ENCODE assay signal across 14 cellular contexts in the genomic region with DNA sequence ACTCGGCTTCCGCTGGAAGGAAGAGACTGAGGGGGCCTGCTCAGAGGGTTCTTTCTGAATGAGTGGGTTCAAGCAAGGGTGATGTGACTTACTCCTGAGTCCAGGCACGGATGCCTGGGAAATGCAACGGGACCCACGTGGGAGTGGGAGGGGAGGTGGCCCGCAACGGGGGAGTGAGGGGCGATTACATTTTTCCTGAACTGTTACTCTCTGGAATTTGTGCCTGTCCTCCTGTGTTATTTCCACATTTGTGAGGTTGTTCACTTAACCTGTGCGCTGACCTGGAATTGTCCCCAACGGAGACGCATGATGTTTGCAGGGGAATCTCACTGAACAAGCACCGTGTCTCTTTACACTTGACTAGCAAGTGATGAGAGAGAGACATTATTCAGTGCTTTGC.
DNase-seq lines count a peak whose midpoint lies in the region; ATAC-seq and TF ChIP-seq lines count a peak whose summit lies in the region.
"Had no signal": no experiment of that assay in that cellular context is flagged by ENCODE, and none has a peak within 500 bp of the region (broad histone marks: within the 10 kb centered on the region; RNA-seq: fewer than 3 reads in every experiment).

No MANE protein-coding gene starts in this region.

- peak; percentile 31 for DNase-seq in kidney tubule cell (ENCODE audit: low spot score)
- DNase-seq in neural progenitor cell (ENCODE audit: low spot score) = no peak
- DNase-seq in mammary epithelial cell = no peak
- no peak for DNase-seq in CD8-positive, alpha-beta memory T cell
- no peak for DNase-seq in stimulated activated CD8-positive, alpha-beta memory T cell treated with anti-CD3 and anti-CD28 coated beads, Interleukin-4, amount 100 ng/mL, for 48 hours
- DNase-seq: ACHN; BE2C; C1 segment of cervical spinal cord; Caco-2; CD4-positive, CD25-positive, alpha-beta regulatory T cell; GDM1 had no signal

- H3K27ac ChIP-seq in neural progenitor cell (no peak overlapping the region), mammary epithelial cell (ENCODE audit: insufficient read depth, low read depth, low read length) (no peak overlapping the region)
- H3K27ac ChIP-seq in CD8-positive, alpha-beta memory T cell (ENCODE audit: low read depth, low read length) = no peak overlapping the region

- in situ Hi-C loops in mammary epithelial cell (cut with MboI; ENCODE audit: low sequenced_read_pairs in 2 of 2) = no loop called here

- WGBS in mammary epithelial cell (ENCODE audit: low coverage, missing lambda C conversion rate) = 99% methylated on average over 9 of the region's 12 CpGs

- peaks cover 0 to 22% (median 16%) of the 10 kb centered on the region in 5 experiments for H3K9me3 Mint-ChIP-seq in brain
- peaks cover 26% of the 10 kb centered on the region for H3K9me3 Mint-ChIP-seq in neural progenitor cell
- H3K9me3 Mint-ChIP-seq in CD8-positive, alpha-beta memory T cell = peaks cover 0 to 5% (median 0%) of the 10 kb centered on the region in 5 donors

- no peaks in the 10 kb centered on the region for H3F3A ChIP-seq in neural progenitor cell (ENCODE audit: low read depth)

- H3K36me3 Mint-ChIP-seq in brain (peaks cover 11% of the 10 kb centered on the region), neural progenitor cell (peaks cover 4% of the 10 kb centered on the region)
- no peaks in the 10 kb centered on the region for H3K36me3 Mint-ChIP-seq in CD8-positive, alpha-beta memory T cell
- H3K36me3 Mint-ChIP-seq: CD4-positive, CD25-positive, alpha-beta regulatory T cell had no signal

- POLR2A ChIA-PET in CD8-positive, alpha-beta memory T cell (lab: Charles Lee) = no interaction called here

- no peaks in the 10 kb centered on the region for H3K36me3 ChIP-seq in neural progenitor cell
- H3K36me3 ChIP-seq in mammary epithelial cell (ENCODE audit: insufficient read depth, low read length) = no peaks in the 10 kb centered on the region
- no peaks in the 10 kb centered on the region for H3K36me3 ChIP-seq in CD8-positive, alpha-beta memory T cell (ENCODE audit: insufficient read depth, low read length)
- H3K36me3 ChIP-seq: BE2C, HAP-1 had no signal

- H3K27me3 Mint-ChIP-seq in brain (no peaks in the 10 kb centered on the region), neural progenitor cell (ENCODE audit: insufficient read depth, low read depth) (peaks cover 7% of the 10 kb centered on the region)
- peaks cover 0 to 1% of the 10 kb centered on the region in 2 donors for H3K27me3 Mint-ChIP-seq in CD8-positive, alpha-beta memory T cell
- H3K27me3 Mint-ChIP-seq: CD4-positive, CD25-positive, alpha-beta regulatory T cell had no signal

- no peaks in the 10 kb centered on the region for H3K27me3 ChIP-seq in neural progenitor cell
- H3K27me3 ChIP-seq in mammary epithelial cell (ENCODE audit: insufficient read depth, low read length) = no peaks in the 10 kb centered on the region
- H3K27me3 ChIP-seq in CD8-positive, alpha-beta memory T cell (ENCODE audit: insufficient read depth, low read length, poor library complexity, severe bottlenecking) = no peaks in the 10 kb centered on the region
- H3K27me3 ChIP-seq: BE2C had no signal

- H3K4me3 ChIP-seq in neural progenitor cell (no peak overlapping the region), mammary epithelial cell (replicated peaks in 1 of 3; ENCODE audit: insufficient read depth in 1 of 3, low read depth in 2 of 3, low read length in 3 of 3) (no peak overlapping the region)
- no peak overlapping the region for H3K4me3 ChIP-seq in CD8-positive, alpha-beta memory T cell (ENCODE audit: low read length)
- H3K4me3 ChIP-seq: HAP-1 had no signal

- H3K9ac ChIP-seq in neural progenitor cell = no peak overlapping the region
- H3K9ac ChIP-seq in mammary epithelial cell (ENCODE audit: insufficient read depth, low read length) = no peak overlapping the region

- intact Hi-C loops in mammary epithelial cell (cut with micrococcal nuclease) = no loop called here

- CTCF ChIA-PET in mammary epithelial cell (lab: Charles Lee; ENCODE audit: low non-redundant PET) = no interaction called here
- CTCF ChIA-PET in CD8-positive, alpha-beta memory T cell (lab: Charles Lee) = no interaction called here

- H3K4me1 ChIP-seq in neural progenitor cell = no peaks in the 10 kb centered on the region
- no peaks in the 10 kb centered on the region for H3K4me1 ChIP-seq in mammary epithelial cell (ENCODE audit: insufficient read depth, low read length)
- no peaks in the 10 kb centered on the region for H3K4me1 ChIP-seq in CD8-positive, alpha-beta memory T cell (ENCODE audit: insufficient read depth, low read length)
- H3K4me1 ChIP-seq: BE2C, Caco-2, HAP-1 had no signal

- H3K4me3 Mint-ChIP-seq in brain (peak overlapping the region in 1 of 5 experiments; percentile 20), neural progenitor cell (peak overlapping the region; percentile 60)
- no peak overlapping the region for H3K4me3 Mint-ChIP-seq in CD8-positive, alpha-beta memory T cell

- TF ChIP-seq CTCF in brain (conservative IDR thresholded peaks at IDR 0.05) (no peak), neural progenitor cell (IDR thresholded peaks at IDR 0.05) (no peak), mammary epithelial cell (conservative IDR thresholded peaks at IDR 0.05 in 1 of 2, IDR thresholded peaks at IDR 0.05 in 1 of 2; ENCODE audit: extremely low read depth in 1 of 2, insufficient read depth in 1 of 2, low read depth in 1 of 2, low read length in 2 of 2) (no peak)

- ATAC-seq in GM21360 (IDR thresholded peaks at IDR 0.05; ENCODE audit: unreplicated experiment) = no peak

- H3K79me2 ChIP-seq in neural progenitor cell (ENCODE audit: low read depth) (no peaks in the 10 kb centered on the region), mammary epithelial cell (ENCODE audit: insufficient read depth, low read length) (peaks cover 20% of the 10 kb centered on the region)

- H3K9me3 ChIP-seq in neural progenitor cell (ENCODE audit: low read depth) = no peaks in the 10 kb centered on the region
- no peaks in the 10 kb centered on the region for H3K9me3 ChIP-seq in mammary epithelial cell (replicated peaks; ENCODE audit: insufficient read depth, low read length)
- no peaks in the 10 kb centered on the region for H3K9me3 ChIP-seq in CD8-positive, alpha-beta memory T cell (ENCODE audit: low read length)
- H3K9me3 ChIP-seq: BE2C, HAP-1 had no signal

- peaks cover 42% of the 10 kb centered on the region for H3K4me1 Mint-ChIP-seq in brain
- peaks cover 34% of the 10 kb centered on the region for H3K4me1 Mint-ChIP-seq in neural progenitor cell
- H3K4me1 Mint-ChIP-seq in CD8-positive, alpha-beta memory T cell = no peaks in the 10 kb centered on the region

- H3K4me2 ChIP-seq in neural progenitor cell (no peak overlapping the region), mammary epithelial cell (ENCODE audit: insufficient read depth, low read depth, low read length) (no peak overlapping the region)

- H4K20me1 ChIP-seq in neural progenitor cell (ENCODE audit: low read depth) (no peaks in the 10 kb centered on the region), mammary epithelial cell (ENCODE audit: insufficient read depth, low read length) (no peaks in the 10 kb centered on the region)

- H2AFZ ChIP-seq in neural progenitor cell (replicated peaks) (no peak overlapping the region), mammary epithelial cell (ENCODE audit: low read depth, low read length) (no peak overlapping the region)

- BruUV-seq in mammary epithelial cell (replicated peaks; lab: Mats Ljungman, UMichigan) = no TSS peak

- H3K27ac Mint-ChIP-seq in brain (peak overlapping the region in 3 of 5 experiments; percentile 25 to 83 (median 61)), neural progenitor cell (no peak overlapping the region)
- H3K27ac Mint-ChIP-seq in CD8-positive, alpha-beta memory T cell = no peak overlapping the region
- H3K27ac Mint-ChIP-seq: CD4-positive, CD25-positive, alpha-beta regulatory T cell had no signal

- dilution Hi-C loops in mammary epithelial cell (cut with HindIII; ENCODE audit: low sequenced_read_pairs) = no loop called here

Comparison
In these comparisons a context has a peak if more than half of its experiments do, and no peak if none do; other contexts are left out.
1. H3K27ac Mint-ChIP-seq: peak in brain (3 of 5); none in neural progenitor cell (single experiment) and CD8-positive, alpha-beta memory T cell (0 of 8).